Comparison of ENCODE assay signal across 1 cellular context in the genomic region with DNA sequence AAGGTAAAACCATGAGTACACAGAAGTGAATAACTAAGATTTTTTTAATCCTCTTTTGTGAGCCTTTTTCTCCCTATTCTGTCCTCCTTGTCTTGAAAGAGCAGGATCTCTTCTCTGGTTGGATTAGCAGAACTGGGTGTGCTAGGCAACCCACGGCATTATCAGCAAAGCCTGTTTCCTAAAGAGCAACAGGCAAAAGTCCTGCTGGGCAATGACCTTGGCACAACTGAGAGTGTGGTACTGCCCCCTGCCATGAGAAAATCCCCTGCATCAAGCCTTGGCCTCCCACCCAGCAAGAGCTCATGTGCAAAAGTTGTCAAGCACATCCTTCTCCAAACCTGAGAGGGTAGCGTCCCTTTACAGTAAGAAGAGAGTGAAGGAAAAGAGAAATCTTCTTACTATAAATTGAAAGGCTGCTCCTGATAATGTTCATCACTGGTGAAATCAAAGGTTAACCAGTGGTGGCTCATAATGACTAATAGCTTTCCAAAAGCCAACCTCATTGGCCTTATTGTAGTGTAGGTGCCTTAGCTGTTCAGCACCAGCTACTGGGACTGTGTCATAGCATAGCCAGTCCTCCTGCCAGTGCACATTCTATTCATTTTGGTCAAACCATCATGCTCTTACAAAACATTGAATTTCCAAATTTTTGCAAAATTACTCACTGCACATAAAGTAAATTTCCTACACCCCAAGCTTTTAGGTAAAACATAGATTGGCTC.
A peak's percentile ranks its signal among the peaks of the same experiment; 100 is the strongest.
TF ChIP-seq lines count a peak whose summit lies in the region.

No MANE protein-coding gene starts in this region.

TF ChIP-seq in GM12878, 131 proteins besides CTCF, POLR2A, EP300 and RAD21:
- TF ChIP-seq, protein P1, sequence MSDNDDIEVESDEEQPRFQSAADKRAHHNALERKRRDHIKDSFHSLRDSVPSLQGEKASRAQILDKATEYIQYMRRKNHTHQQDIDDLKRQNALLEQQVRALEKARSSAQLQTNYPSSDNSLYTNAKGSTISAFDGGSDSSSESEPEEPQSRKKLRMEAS (IDR thresholded peaks at IDR 0.05; ENCODE audit: low read depth, low read length): no peak
- TF ChIP-seq KDM1A (IDR thresholded peaks at IDR 0.05; ENCODE audit: borderline replicate concordance) (no peak), NR2F1 (conservative IDR thresholded peaks at IDR 0.05) (0 out of 2 replicates have a peak, but pooled peaks have one; percentile 12)
